ENCODE assay signal across 1 cellular context in the genomic region with DNA sequence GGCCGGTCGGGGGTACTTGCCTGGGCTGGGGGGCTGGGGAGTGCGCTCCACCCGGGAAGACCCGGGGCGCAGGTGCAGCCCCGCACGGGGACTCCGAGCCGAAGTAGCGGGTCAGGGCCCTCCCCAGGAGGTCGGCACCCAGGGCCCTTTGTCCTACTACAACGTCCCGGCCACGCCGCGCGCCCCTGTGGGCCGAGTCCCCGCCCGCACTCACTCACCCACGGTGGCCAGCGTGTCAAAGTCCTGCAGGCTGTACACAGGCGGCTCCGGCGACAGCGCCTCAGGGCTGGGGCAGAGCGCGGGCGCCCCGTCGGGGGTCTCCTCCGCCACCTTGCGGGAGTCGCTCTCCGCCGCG.
TF ChIP-seq lines count a peak whose summit lies in the region.

No MANE protein-coding gene starts in this region.

TF ChIP-seq in K562, 482 proteins besides CTCF, POLR2A, EP300 and RAD21:
- TF ChIP-seq ATF1 (CRISPR knock-in tag; IDR thresholded peaks at IDR 0.05) (no peak), ATF1 (tag; IDR thresholded peaks at IDR 0.05) (0 out of 2 replicates have a peak, but pooled peaks have one; percentile 16), ZNF644 (tag; IDR thresholded peaks at IDR 0.05; ENCODE audit: low read depth) (no peak), ZFX (CRISPR knock-in tag; IDR thresholded peaks at IDR 0.05) (peak; percentile 69), ZNF282 (CRISPR knock-in tag; IDR thresholded peaks at IDR 0.05) (no peak), NFIC (IDR thresholded peaks at IDR 0.05) (peak; percentile 25; the same call in 1 of the 2 replicates), NCOA6 (IDR thresholded peaks at IDR 0.05) (peak; percentile 79; the same call in 1 of the 2 replicates), MAFG (tag; conservative IDR thresholded peaks at IDR 0.05) (no peak), SREBF2 (CRISPR knock-in tag; IDR thresholded peaks at IDR 0.05) (no peak), SOX6 (IDR thresholded peaks at IDR 0.05) (no peak)
- TF ChIP-seq, protein P1, sequence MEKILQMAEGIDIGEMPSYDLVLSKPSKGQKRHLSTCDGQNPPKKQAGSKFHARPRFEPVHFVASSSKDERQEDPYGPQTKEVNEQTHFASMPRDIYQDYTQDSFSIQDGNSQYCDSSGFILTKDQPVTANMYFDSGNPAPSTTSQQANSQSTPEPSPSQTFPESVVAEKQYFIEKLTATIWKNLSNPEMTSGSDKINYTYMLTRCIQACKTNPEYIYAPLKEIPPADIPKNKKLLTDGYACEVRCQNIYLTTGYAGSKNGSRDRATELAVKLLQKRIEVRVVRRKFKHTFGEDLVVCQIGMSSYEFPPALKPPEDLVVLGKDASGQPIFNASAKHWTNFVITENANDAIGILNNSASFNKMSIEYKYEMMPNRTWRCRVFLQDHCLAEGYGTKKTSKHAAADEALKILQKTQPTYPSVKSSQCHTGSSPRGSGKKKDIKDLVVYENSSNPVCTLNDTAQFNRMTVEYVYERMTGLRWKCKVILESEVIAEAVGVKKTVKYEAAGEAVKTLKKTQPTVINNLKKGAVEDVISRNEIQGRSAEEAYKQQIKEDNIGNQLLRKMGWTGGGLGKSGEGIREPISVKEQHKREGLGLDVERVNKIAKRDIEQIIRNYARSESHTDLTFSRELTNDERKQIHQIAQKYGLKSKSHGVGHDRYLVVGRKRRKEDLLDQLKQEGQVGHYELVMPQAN (IDR thresholded peaks at IDR 0.05; ENCODE audit: borderline replicate concordance), result no peak
